In genomic region chr6:35475573-35475972, GRCh38 we compare ENCODE assay signal across 1 cellular context.
TF ChIP-seq lines count a peak whose summit lies in the region.

No MANE protein-coding gene starts in this region.

TF ChIP-seq in A549, 52 proteins besides CTCF, POLR2A, EP300 and RAD21 (continued from another document):
- TF ChIP-seq NPAS2 (CRISPR knock-in tag; IDR thresholded peaks at IDR 0.05; ENCODE audit: borderline replicate concordance) (no peak), KDM5A (IDR thresholded peaks at IDR 0.05) (no peak), ZSCAN20 (CRISPR knock-in tag; IDR thresholded peaks at IDR 0.05) (no peak), HOXA7 (CRISPR knock-in tag; IDR thresholded peaks at IDR 0.05) (no peak), POLR2AphosphoS2 (conservative IDR thresholded peaks at IDR 0.05; ENCODE audit: low read length) (no peak), EHMT2 (IDR thresholded peaks at IDR 0.05; ENCODE audit: low read depth) (no peak), EHF (CRISPR knock-in tag; IDR thresholded peaks at IDR 0.05) (no peak), RARB (CRISPR knock-in tag; IDR thresholded peaks at IDR 0.05) (no peak)
- TF ChIP-seq, protein P1, sequence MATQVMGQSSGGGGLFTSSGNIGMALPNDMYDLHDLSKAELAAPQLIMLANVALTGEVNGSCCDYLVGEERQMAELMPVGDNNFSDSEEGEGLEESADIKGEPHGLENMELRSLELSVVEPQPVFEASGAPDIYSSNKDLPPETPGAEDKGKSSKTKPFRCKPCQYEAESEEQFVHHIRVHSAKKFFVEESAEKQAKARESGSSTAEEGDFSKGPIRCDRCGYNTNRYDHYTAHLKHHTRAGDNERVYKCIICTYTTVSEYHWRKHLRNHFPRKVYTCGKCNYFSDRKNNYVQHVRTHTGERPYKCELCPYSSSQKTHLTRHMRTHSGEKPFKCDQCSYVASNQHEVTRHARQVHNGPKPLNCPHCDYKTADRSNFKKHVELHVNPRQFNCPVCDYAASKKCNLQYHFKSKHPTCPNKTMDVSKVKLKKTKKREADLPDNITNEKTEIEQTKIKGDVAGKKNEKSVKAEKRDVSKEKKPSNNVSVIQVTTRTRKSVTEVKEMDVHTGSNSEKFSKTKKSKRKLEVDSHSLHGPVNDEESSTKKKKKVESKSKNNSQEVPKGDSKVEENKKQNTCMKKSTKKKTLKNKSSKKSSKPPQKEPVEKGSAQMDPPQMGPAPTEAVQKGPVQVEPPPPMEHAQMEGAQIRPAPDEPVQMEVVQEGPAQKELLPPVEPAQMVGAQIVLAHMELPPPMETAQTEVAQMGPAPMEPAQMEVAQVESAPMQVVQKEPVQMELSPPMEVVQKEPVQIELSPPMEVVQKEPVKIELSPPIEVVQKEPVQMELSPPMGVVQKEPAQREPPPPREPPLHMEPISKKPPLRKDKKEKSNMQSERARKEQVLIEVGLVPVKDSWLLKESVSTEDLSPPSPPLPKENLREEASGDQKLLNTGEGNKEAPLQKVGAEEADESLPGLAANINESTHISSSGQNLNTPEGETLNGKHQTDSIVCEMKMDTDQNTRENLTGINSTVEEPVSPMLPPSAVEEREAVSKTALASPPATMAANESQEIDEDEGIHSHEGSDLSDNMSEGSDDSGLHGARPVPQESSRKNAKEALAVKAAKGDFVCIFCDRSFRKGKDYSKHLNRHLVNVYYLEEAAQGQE (IDR thresholded peaks at IDR 0.05): no peak
- TF ChIP-seq, protein P2, sequence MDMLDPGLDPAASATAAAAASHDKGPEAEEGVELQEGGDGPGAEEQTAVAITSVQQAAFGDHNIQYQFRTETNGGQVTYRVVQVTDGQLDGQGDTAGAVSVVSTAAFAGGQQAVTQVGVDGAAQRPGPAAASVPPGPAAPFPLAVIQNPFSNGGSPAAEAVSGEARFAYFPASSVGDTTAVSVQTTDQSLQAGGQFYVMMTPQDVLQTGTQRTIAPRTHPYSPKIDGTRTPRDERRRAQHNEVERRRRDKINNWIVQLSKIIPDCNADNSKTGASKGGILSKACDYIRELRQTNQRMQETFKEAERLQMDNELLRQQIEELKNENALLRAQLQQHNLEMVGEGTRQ (IDR thresholded peaks at IDR 0.05): no peak
